8 cellular contexts compared by ENCODE assay signal in the genomic region with DNA sequence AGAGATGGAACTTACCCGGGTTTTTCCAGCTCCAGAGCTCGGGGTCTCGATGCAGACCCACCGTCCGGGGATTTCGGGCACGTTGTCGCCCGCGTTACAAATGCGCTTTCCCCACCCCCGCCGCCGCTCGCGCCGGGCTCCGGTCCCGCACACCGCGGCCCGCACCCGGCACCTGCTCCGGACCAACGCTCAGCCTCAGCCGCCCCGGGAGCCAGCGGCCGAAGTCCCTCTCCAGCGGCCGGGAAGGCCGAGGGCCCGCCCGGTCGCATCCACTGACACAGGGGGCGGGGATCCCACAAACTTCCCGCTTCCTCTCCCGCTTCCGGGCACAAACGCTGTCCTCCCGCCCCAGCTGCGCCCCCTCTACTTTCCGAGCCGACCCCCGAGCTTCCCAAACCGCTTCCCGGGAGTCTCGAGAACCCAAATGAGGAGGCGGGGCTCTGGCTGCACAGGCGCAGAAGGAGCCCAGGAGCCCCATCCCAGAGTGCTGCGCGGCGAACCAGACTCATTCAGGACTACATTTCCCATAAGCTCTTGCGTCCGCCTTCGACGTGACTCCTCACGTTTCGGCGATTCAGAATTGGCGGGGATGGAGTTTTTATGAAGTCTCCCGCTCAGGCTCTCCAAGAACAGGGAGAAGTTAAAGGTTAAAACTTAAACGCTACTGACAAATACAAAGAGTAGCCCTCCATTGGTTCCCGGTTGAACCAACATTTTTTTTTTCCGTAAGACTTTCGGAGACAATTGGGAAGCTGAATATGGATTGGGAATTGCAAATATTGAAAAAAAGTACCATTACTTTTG. TPM values are rescaled to one million over a fixed set of nuclear protein-coding genes. Genes with fewer than 3 reads are reported as not detected.
DNase-seq lines count a peak whose midpoint lies in the region; ATAC-seq and TF ChIP-seq lines count a peak whose summit lies in the region.

TSS of gene ZNF782 (minus strand) at position 442 of the 804 bp plus-strand sequence. CDS start 2,553 bp downstream, outside the sequence.

- peak within 1 kb of the TSS; percentile 84 to 100 (median 93) for H3K27ac Mint-ChIP-seq in IgD-negative memory B cell

- H3K27me3 Mint-ChIP-seq in IgD-negative memory B cell, result peaks cover 2% of the 10 kb centered on the region

- H3K9me3 Mint-ChIP-seq in IgD-negative memory B cell, result no peaks in the 10 kb centered on the region

- DNase-seq in DMS 273 treated with DMSO at 0.1 percent for 48 hours (lab: John Stamatoyannopoulos, UW) (peak; percentile 89), OCI-M1 (lab: John Stamatoyannopoulos, UW) (peak; percentile 95), activated T-cell treated with anti-CD3 and anti-CD28 coated beads for 48 hours (ENCODE audit: low read depth) (peak; percentile 78), erythroblast (lab: John Stamatoyannopoulos, UW) (peak; percentile 91 to 93), mucosa of gallbladder (ENCODE audit: low spot score) (peak; percentile 94)
- peak; percentile 74 for DNase-seq in stimulated activated CD8-positive, alpha-beta memory T cell treated with anti-CD3 and anti-CD28 coated beads, Interleukin-4, amount 100 ng/mL, for 24 hours (ENCODE audit: low read depth)

- H3K4me3 Mint-ChIP-seq in IgD-negative memory B cell, result peak within 1 kb of the TSS; percentile 99 to 100 (median 100)

- peak; percentile 88 for ATAC-seq in GM21529 (IDR thresholded peaks at IDR 0.05; ENCODE audit: unreplicated experiment)

- H3K4me1 Mint-ChIP-seq in IgD-negative memory B cell, result peaks cover 24 to 35% (median 27%) of the 10 kb centered on the region in 3 donors

- TF ChIP-seq POLR2A in erythroblast (IDR thresholded peaks at IDR 0.05; ENCODE audit: low read length), result peak; percentile 24

- H3K36me3 Mint-ChIP-seq in IgD-negative memory B cell, result peaks cover 3% of the 10 kb centered on the region

RNA-seq across cellular contexts. Expression of gene ZNF782, which starts in this region (rescaled TPM):
- polyA plus RNA-seq in IgD-negative memory B cell, result 1.8 TPM
- total RNA-seq in mucosa of gallbladder, result 8.5 TPM

Comparison
In these comparisons a context has a peak if more than half of its experiments do, and no peak if none do; other contexts are left out.
1. Peak in every context shown above with its lines: DNase-seq and ATAC-seq.